In the genomic region with DNA sequence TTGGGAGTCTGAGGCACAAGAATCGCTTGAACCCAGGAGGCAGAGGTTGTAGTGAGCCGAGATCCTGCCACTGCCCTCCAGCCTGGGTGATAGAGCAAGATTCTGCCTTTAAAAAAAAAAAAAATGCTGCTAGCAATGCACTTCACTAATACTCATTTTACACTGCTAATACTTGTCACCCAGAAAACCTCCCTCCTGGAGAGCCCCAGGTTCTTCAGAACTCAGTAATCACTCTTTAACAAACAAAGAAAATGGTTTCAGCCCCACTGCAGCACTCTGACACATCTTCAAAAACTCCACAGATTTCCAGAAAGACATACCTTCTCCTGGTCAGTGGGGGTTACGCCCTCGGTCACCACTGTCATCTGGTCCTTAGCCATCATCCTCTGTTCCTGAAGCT, we compare ENCODE assay signal across 30 cellular contexts. TPM values are rescaled to one million over a fixed set of nuclear protein-coding genes. Genes with fewer than 3 reads are reported as not detected.
DNase-seq lines count a peak whose midpoint lies in the region; ATAC-seq, FAIRE-seq and TF ChIP-seq lines count a peak whose summit lies in the region.
"Had no signal": no experiment of that assay in that cellular context is flagged by ENCODE, and none has a peak within 500 bp of the region (broad histone marks: within the 10 kb centered on the region; RNA-seq: fewer than 3 reads in every experiment).

No MANE protein-coding gene starts in this region.

- H3K4me1 Mint-ChIP-seq in activated CD8-positive, alpha-beta T cell treated with anti-CD3 and anti-CD28 coated beads for 36 hours (ENCODE audit: low read depth), result peaks cover 51% of the 10 kb centered on the region
- peaks cover 19% of the 10 kb centered on the region for H3K4me1 Mint-ChIP-seq in activated CD8-positive, alpha-beta T cell treated with anti-CD3 and anti-CD28 coated beads, Interleukin-2, amount 10 ng/mL, durations not matched to agents 7 days and 5 days (ENCODE audit: low read depth)
- H3K4me1 Mint-ChIP-seq in dendritic cell treated with granulocyte-macrophage colony-stimulating factor and Interleukin-4, amounts not matched to agents 40 ng/mL and 50 ng/mL, for 4 days (ENCODE audit: low read depth), result peaks cover 37% of the 10 kb centered on the region

- no peak overlapping the region for H3K4me3 Mint-ChIP-seq in activated CD8-positive, alpha-beta T cell treated with anti-CD3 and anti-CD28 coated beads for 36 hours
- H3K4me3 Mint-ChIP-seq in activated CD8-positive, alpha-beta T cell treated with anti-CD3 and anti-CD28 coated beads, Interleukin-2, amount 10 ng/mL, durations not matched to agents 7 days and 5 days, result no peak overlapping the region
- H3K4me3 Mint-ChIP-seq in dendritic cell treated with granulocyte-macrophage colony-stimulating factor and Interleukin-4, amounts not matched to agents 40 ng/mL and 50 ng/mL, for 4 days, result no peak overlapping the region
- H3K4me3 Mint-ChIP-seq: nephron progenitor cell, WTC11 had no signal

- H3K4me3 ChIP-seq in AG04450 (ENCODE audit: low read depth, low read length), result no peak overlapping the region
- H3K4me3 ChIP-seq: gastroesophageal sphincter, HAP-1, hepatocyte, mucosa of descending colon, pancreas, stomach, uterus had no signal

- peaks cover 25% of the 10 kb centered on the region for H3K9me3 Mint-ChIP-seq in activated CD8-positive, alpha-beta T cell treated with anti-CD3 and anti-CD28 coated beads for 36 hours
- no peaks in the 10 kb centered on the region for H3K9me3 Mint-ChIP-seq in activated CD8-positive, alpha-beta T cell treated with anti-CD3 and anti-CD28 coated beads, Interleukin-2, amount 10 ng/mL, durations not matched to agents 7 days and 5 days (ENCODE audit: insufficient read depth)
- H3K9me3 Mint-ChIP-seq in dendritic cell treated with granulocyte-macrophage colony-stimulating factor and Interleukin-4, amounts not matched to agents 40 ng/mL and 50 ng/mL, for 4 days, result peaks cover 9% of the 10 kb centered on the region

- CTCF ChIA-PET in activated CD8-positive, alpha-beta T cell treated with anti-CD3 and anti-CD28 coated beads for 36 hours (lab: Charles Lee), result no interaction called here
- CTCF ChIA-PET in activated CD8-positive, alpha-beta T cell treated with anti-CD3 and anti-CD28 coated beads, Interleukin-2, amount 10 ng/mL, durations not matched to agents 7 days and 5 days (lab: Charles Lee), result interaction anchor here (1.5 kb wide), 1 partner anchor 8 kb away, joined by 6 read pairs; no protein-coding TSS in a partner anchor
- CTCF ChIA-PET in AG04450 (lab: Charles Lee), result no interaction called here

- no peaks in the 10 kb centered on the region for H3K9me3 ChIP-seq in AG04450 (ENCODE audit: control insufficient read depth, insufficient read depth, low read length)
- H3K9me3 ChIP-seq: gastroesophageal sphincter, HAP-1, mucosa of descending colon, pancreas, stomach, uterus had no signal

- ATAC-seq in activated CD8-positive, alpha-beta T cell treated with anti-CD3 and anti-CD28 coated beads for 36 hours, result no peak
- ATAC-seq in activated CD8-positive, alpha-beta T cell treated with anti-CD3 and anti-CD28 coated beads, Interleukin-2, amount 10 ng/mL, durations not matched to agents 7 days and 5 days, result no peak
- ATAC-seq in GM21423 (IDR thresholded peaks at IDR 0.05; ENCODE audit: unreplicated experiment) (no peak), omental fat pad (ENCODE audit: low FRiP score) (no peak)
- ATAC-seq: gastroesophageal sphincter, left colon, mucosa of descending colon, pancreas, WTC11 had no signal

- H3K27ac ChIP-seq in AG04450 (ENCODE audit: low read depth, low read length), result peak overlapping the region; percentile 31
- H3K27ac ChIP-seq: gastroesophageal sphincter, hepatocyte had no signal

- no peak for TF ChIP-seq CTCF in activated CD8-positive, alpha-beta T cell treated with anti-CD3 and anti-CD28 coated beads for 36 hours (IDR thresholded peaks at IDR 0.05)
- no peak for TF ChIP-seq CTCF in AG04450 (IDR thresholded peaks at IDR 0.05; ENCODE audit: low read depth, low read length)
- no peak for TF ChIP-seq CTCF in omental fat pad (IDR thresholded peaks at IDR 0.05)

- POLR2A ChIA-PET in activated CD8-positive, alpha-beta T cell treated with anti-CD3 and anti-CD28 coated beads for 36 hours (lab: Charles Lee), result no interaction called here
- POLR2A ChIA-PET in activated CD8-positive, alpha-beta T cell treated with anti-CD3 and anti-CD28 coated beads, Interleukin-2, amount 10 ng/mL, durations not matched to agents 7 days and 5 days (lab: Charles Lee), result no interaction called here
- POLR2A ChIA-PET in AG04450 (lab: Yijun Ruan, JAX), result no interaction called here

- peaks cover 5% of the 10 kb centered on the region for H3K27me3 ChIP-seq in AG04450 (ENCODE audit: control insufficient read depth, insufficient read depth, low read length)
- H3K27me3 ChIP-seq: gastroesophageal sphincter, hepatocyte, pancreas, stomach, uterus had no signal

- H3K27ac Mint-ChIP-seq in activated CD8-positive, alpha-beta T cell treated with anti-CD3 and anti-CD28 coated beads for 36 hours, result peak overlapping the region; percentile 32
- no peak overlapping the region for H3K27ac Mint-ChIP-seq in activated CD8-positive, alpha-beta T cell treated with anti-CD3 and anti-CD28 coated beads, Interleukin-2, amount 10 ng/mL, durations not matched to agents 7 days and 5 days
- peak overlapping the region; percentile 51 for H3K27ac Mint-ChIP-seq in dendritic cell treated with granulocyte-macrophage colony-stimulating factor and Interleukin-4, amounts not matched to agents 40 ng/mL and 50 ng/mL, for 4 days
- H3K27ac Mint-ChIP-seq: nephron progenitor cell, WTC11 had no signal

- intact Hi-C loops in activated CD8-positive, alpha-beta T cell treated with anti-CD3 and anti-CD28 coated beads for 36 hours (cut with micrococcal nuclease), result loop anchor here (5.0 kb wide), 1 partner anchor 34 kb away; a partner anchor contains a TSS
- intact Hi-C loops in dendritic cell treated with granulocyte-macrophage colony-stimulating factor and Interleukin-4, amounts not matched to agents 40 ng/mL and 50 ng/mL, for 4 days (cut with micrococcal nuclease), result no loop called here

- no peak for DNase-seq in activated CD8-positive, alpha-beta T cell treated with anti-CD3 and anti-CD28 coated beads for 36 hours
- no peak for DNase-seq in activated CD8-positive, alpha-beta T cell treated with anti-CD3 and anti-CD28 coated beads, Interleukin-2, amount 10 ng/mL, durations not matched to agents 7 days and 5 days
- no peak for DNase-seq in AG04450 (ENCODE audit: low read depth, low spot score)
- no peak for DNase-seq in HTR-8/SVneo (ENCODE audit: insufficient read length, low spot score)
- DNase-seq in ecto neural progenitor cell (ENCODE audit: low spot score), result no peak
- DNase-seq in omental fat pad (ENCODE audit: low spot score), result no peak
- DNase-seq: activated naive CD4-positive, alpha-beta T cell treated with Interleukin-2 at 50 U/mL for 16 hours; AML-193; aorta; CD4-positive, CD25-positive, alpha-beta regulatory T cell; effector CD4-positive, alpha-beta T cell; Kasumi-1; left colon; mucosa of descending colon; NCI-H1417; NCI-H2029 treated with DMSO at 0.1 percent for 48 hours; NCI-H526; nephron progenitor cell; NK-92 treated with Interleukin-12 subunit alpha and Interleukin-12 subunit beta, amount 100 ng/mL, for 24 hours; pancreas; retina; stomach; uterus had no signal

- H3K36me3 Mint-ChIP-seq in activated CD8-positive, alpha-beta T cell treated with anti-CD3 and anti-CD28 coated beads for 36 hours (ENCODE audit: low read depth), result peaks cover 13% of the 10 kb centered on the region
- peaks cover 2% of the 10 kb centered on the region for H3K36me3 Mint-ChIP-seq in activated CD8-positive, alpha-beta T cell treated with anti-CD3 and anti-CD28 coated beads, Interleukin-2, amount 10 ng/mL, durations not matched to agents 7 days and 5 days (ENCODE audit: low read depth)
- no peaks in the 10 kb centered on the region for H3K36me3 Mint-ChIP-seq in dendritic cell treated with granulocyte-macrophage colony-stimulating factor and Interleukin-4, amounts not matched to agents 40 ng/mL and 50 ng/mL, for 4 days (ENCODE audit: low read depth)
- H3K36me3 Mint-ChIP-seq: CD4-positive, CD25-positive, alpha-beta regulatory T cell; WTC11 had no signal

- FAIRE-seq in HTR-8/SVneo (lab: Jason Lieb, UNC), result peak; percentile 52
- FAIRE-seq: A204.1, pancreas had no signal

- H3K27me3 Mint-ChIP-seq in activated CD8-positive, alpha-beta T cell treated with anti-CD3 and anti-CD28 coated beads for 36 hours, result no peaks in the 10 kb centered on the region
- H3K27me3 Mint-ChIP-seq in activated CD8-positive, alpha-beta T cell treated with anti-CD3 and anti-CD28 coated beads, Interleukin-2, amount 10 ng/mL, durations not matched to agents 7 days and 5 days (ENCODE audit: low read depth), result no peaks in the 10 kb centered on the region
- no peaks in the 10 kb centered on the region for H3K27me3 Mint-ChIP-seq in dendritic cell treated with granulocyte-macrophage colony-stimulating factor and Interleukin-4, amounts not matched to agents 40 ng/mL and 50 ng/mL, for 4 days
- H3K27me3 Mint-ChIP-seq: CD4-positive, CD25-positive, alpha-beta regulatory T cell had no signal

RNA-seq across cellular contexts. Expression of a gene that starts 35.1 kb away (rescaled TPM):
- total RNA-seq in activated CD8-positive, alpha-beta T cell treated with anti-CD3 and anti-CD28 coated beads for 36 hours, result 10 to 100 TPM; 19.1 to 19.4 TPM
- 1 to 10 TPM; 9.1 to 9.3 TPM for total RNA-seq in activated CD8-positive, alpha-beta T cell treated with anti-CD3 and anti-CD28 coated beads, Interleukin-2, amount 10 ng/mL, durations not matched to agents 7 days and 5 days
- polyA plus RNA-seq in AG04450 (2011; rRNA removed), result 10.3 and 13.7 TPM in 2 replicates
- 9.2 and 12.9 TPM in 2 replicates for polyA minus RNA-seq in AG04450 (2011; rRNA and poly(A)+ RNA removed)
- total RNA-seq in omental fat pad, result 10 to 100 TPM in 3 of 4 donors, 1 to 10 TPM in 1; 8.5 to 16.0 (median 13.7) TPM
